15 cellular contexts compared by ENCODE assay signal in genomic region chr22:49423125-49423650, GRCh38.
A peak's percentile ranks its signal among the peaks of the same experiment; 100 is the strongest.
DNase-seq lines count a peak whose midpoint lies in the region; ATAC-seq and TF ChIP-seq lines count a peak whose summit lies in the region.
"Had no signal": no experiment of that assay in that cellular context is flagged by ENCODE, and none has a peak within 500 bp of the region (broad histone marks: within the 10 kb centered on the region; RNA-seq: fewer than 3 reads in every experiment).

No MANE protein-coding gene starts in this region.

- H3K9me3 ChIP-seq in H9 (ENCODE audit: control insufficient read depth, low read depth, low read length) (no peaks in the 10 kb centered on the region), MM.1S (replicated peaks; ENCODE audit: insufficient read depth, low read length) (no peaks in the 10 kb centered on the region), trophoblast cell (ENCODE audit: insufficient read depth, low read depth, low read length) (peaks cover 9% of the 10 kb centered on the region), sigmoid colon (no peaks in the 10 kb centered on the region)

- H4K91ac ChIP-seq in H9 (ENCODE audit: insufficient read length, low read depth, low read length) (no peak overlapping the region), trophoblast cell (ENCODE audit: low read depth, low read length) (peak overlapping the region; percentile 1)

- H3K27me3 ChIP-seq in H9 (ENCODE audit: insufficient read depth, low read length) (no peaks in the 10 kb centered on the region), MM.1S (replicated peaks; ENCODE audit: insufficient read depth, low read length) (no peaks in the 10 kb centered on the region), trophoblast cell (ENCODE audit: insufficient read depth, low read length) (no peaks in the 10 kb centered on the region), sigmoid colon (peaks cover 0 to 35% (median 0%) of the 10 kb centered on the region in 3 donors)

- ATAC-seq in HG03139 (IDR thresholded peaks at IDR 0.05; ENCODE audit: unreplicated experiment) (no peak), GM18907 (IDR thresholded peaks at IDR 0.05; ENCODE audit: unreplicated experiment) (no peak)
- ATAC-seq: HCT116 had no signal

- intact Hi-C loops in sigmoid colon (cut with DNase I): no loop called here

- H3K4ac ChIP-seq in H9 (ENCODE audit: low read depth, low read length) (no peak overlapping the region), trophoblast cell (ENCODE audit: low read depth, low read length) (no peak overlapping the region)

- no peak overlapping the region for H3K14ac ChIP-seq in H9 (ENCODE audit: insufficient read depth, low read length)
- H3K14ac ChIP-seq in trophoblast cell (ENCODE audit: low read length): peak overlapping the region; percentile 1

- no peak overlapping the region for H2AK5ac ChIP-seq in H9 (ENCODE audit: insufficient read length, low read length)
- H2AK5ac ChIP-seq in trophoblast cell (ENCODE audit: low read length): no peak overlapping the region

- TF ChIP-seq POLR2A in sigmoid colon (IDR thresholded peaks at IDR 0.05): no peak

- H3K9me2 ChIP-seq in MM.1S (replicated peaks; ENCODE audit: insufficient read depth, low read length): no peaks in the 10 kb centered on the region

- DNase-seq in H9: no peak
- peak; percentile 55 for DNase-seq in MM.1S
- DNase-seq in mesenteric fat pad (ENCODE audit: low spot score): peak; percentile 77
- DNase-seq in trophoblast cell: no peak
- no peak for DNase-seq in sigmoid colon
- DNase-seq: C1 segment of cervical spinal cord; CD4-positive, alpha-beta memory T cell; DMS153; DMS79 treated with DMSO at 0.1 percent for 48 hours; EL had no signal

- peaks cover 21% of the 10 kb centered on the region for H3K27me3 Mint-ChIP-seq in H9 (ENCODE audit: low read depth)

- H3K9ac ChIP-seq in H9 (ENCODE audit: extremely low read depth, insufficient read length, low read length): no peak overlapping the region
- H3K9ac ChIP-seq in MM.1S (ENCODE audit: low read length): peak overlapping the region; percentile 30; the same call in 1 of the 2 replicates
- no peak overlapping the region for H3K9ac ChIP-seq in trophoblast cell (ENCODE audit: low read length)

- H3K4me1 ChIP-seq in H9 (ENCODE audit: insufficient read depth, low read length) (no peaks in the 10 kb centered on the region; the same call in 1 of the 2 replicates), MM.1S (ENCODE audit: low read length) (peaks cover 8% of the 10 kb centered on the region; the same call in 1 of the 2 replicates), trophoblast cell (ENCODE audit: control insufficient read depth in 1 of 2, insufficient read depth in 2 of 2, low read length in 2 of 2) (peaks cover 4 to 12% of the 10 kb centered on the region in 2 experiments), sigmoid colon (no peaks in the 10 kb centered on the region)

- H3K36me3 ChIP-seq in MM.1S (replicated peaks; ENCODE audit: insufficient read depth, low read length): no peaks in the 10 kb centered on the region
- H3K36me3 ChIP-seq in trophoblast cell (ENCODE audit: control insufficient read depth in 1 of 2, insufficient read depth in 2 of 2, low read length in 2 of 2): no peaks in the 10 kb centered on the region
- H3K36me3 ChIP-seq in sigmoid colon: no peaks in the 10 kb centered on the region

- TF ChIP-seq EP300 in sigmoid colon (IDR thresholded peaks at IDR 0.05): no peak

- no peaks in the 10 kb centered on the region for H3F3A ChIP-seq in MM.1S (ENCODE audit: insufficient read depth, low read length)

- H4K5ac ChIP-seq in H9 (ENCODE audit: insufficient read length, low read depth, low read length): no peak overlapping the region

- peaks cover 2 to 7% of the 10 kb centered on the region in 2 experiments; a peak in 2 of 4 replicates for H3K4me1 Mint-ChIP-seq in H9
- H3K4me1 Mint-ChIP-seq: B cell; CD4-positive, alpha-beta memory T cell had no signal

- TF ChIP-seq CTCF in H9 (conservative IDR thresholded peaks at IDR 0.05) (no peak), MM.1S (IDR thresholded peaks at IDR 0.05; ENCODE audit: low read length) (no peak), sigmoid colon (IDR thresholded peaks at IDR 0.05) (no peak)

- no peak overlapping the region for H3K56ac ChIP-seq in H9 (ENCODE audit: insufficient read length, low read depth, low read length)

- H3K79me2 ChIP-seq in H9 (ENCODE audit: insufficient read depth, low read length) (no peaks in the 10 kb centered on the region), MM.1S (ENCODE audit: low read length) (no peaks in the 10 kb centered on the region), trophoblast cell (ENCODE audit: control insufficient read depth, insufficient read depth, low read length, poor library complexity) (peaks cover 2% of the 10 kb centered on the region)

- WGBS in H9 (ENCODE audit: extremely low coverage, insufficient read length, low lambda C conversion rate): no CpG with 5 or more reads among the region's 17 CpGs
- no CpG with 5 or more reads among the region's 17 CpGs for WGBS in trophoblast cell (ENCODE audit: extremely low coverage, insufficient coverage, insufficient read length)
- 76 to 87% methylated on average over 17 of the region's 17 CpGs for WGBS in sigmoid colon, 2 donors

- no peak overlapping the region; the same call in 1 of the 2 replicates for H3K4me3 ChIP-seq in MM.1S (ENCODE audit: low read length)
- H3K4me3 ChIP-seq in trophoblast cell (ENCODE audit: low read depth, low read length): peak overlapping the region; percentile 29
- no peak overlapping the region for H3K4me3 ChIP-seq in sigmoid colon

- H3K9me3 Mint-ChIP-seq in H9: no peaks in the 10 kb centered on the region

- H4K20me1 ChIP-seq in H9 (ENCODE audit: control insufficient read depth, insufficient read depth, insufficient read length): no peaks in the 10 kb centered on the region
- H4K20me1 ChIP-seq in MM.1S (ENCODE audit: insufficient read depth, low read length): no peaks in the 10 kb centered on the region

- no peak overlapping the region; a peak in 1 of 7 replicates for H3K27ac Mint-ChIP-seq in H9
- H3K27ac Mint-ChIP-seq: B cell had no signal

- H3K23ac ChIP-seq in H9 (ENCODE audit: insufficient read length, low read depth, low read length) (no peak overlapping the region), trophoblast cell (ENCODE audit: low read length) (peak overlapping the region; percentile 89)

- no peak overlapping the region for H4K12ac ChIP-seq in trophoblast cell (ENCODE audit: low read depth, low read length)

- H2BK15ac ChIP-seq in H9 (ENCODE audit: low read depth, low read length): no peak overlapping the region

- no peaks in the 10 kb centered on the region for H3K36me3 Mint-ChIP-seq in H9 (ENCODE audit: insufficient read depth in 1 of 3, low read depth in 3 of 3)
- H3K36me3 Mint-ChIP-seq: CD4-positive, alpha-beta memory T cell had no signal

- H2BK120ac ChIP-seq in H9 (ENCODE audit: low read depth, low read length, poor library complexity, severe bottlenecking) (no peak overlapping the region), trophoblast cell (ENCODE audit: insufficient read depth, low read length, poor library complexity) (peak overlapping the region; percentile 33)

- H3K27ac ChIP-seq in H9 (ENCODE audit: insufficient read length, low read depth, low read length) (no peak overlapping the region), MM.1S (ENCODE audit: low read length) (peak overlapping the region; percentile 51; the same call in 1 of the 2 replicates), trophoblast cell (ENCODE audit: low read depth, low read length) (peak overlapping the region; percentile 32), sigmoid colon (no peak overlapping the region)
- H3K27ac ChIP-seq: HL-60 had no signal

- H2BK5ac ChIP-seq in H9 (ENCODE audit: insufficient read length, low read length): no peak overlapping the region
- no peak overlapping the region for H2BK5ac ChIP-seq in trophoblast cell (ENCODE audit: low read depth, low read length, poor library complexity)

- H3K79me1 ChIP-seq in H9 (ENCODE audit: insufficient read depth, low read depth, low read length, poor library complexity, severe bottlenecking): no peaks in the 10 kb centered on the region
- no peaks in the 10 kb centered on the region for H3K79me1 ChIP-seq in trophoblast cell (ENCODE audit: low read length)

- H3K4me2 ChIP-seq in H9 (ENCODE audit: insufficient read depth, insufficient read length, low read length) (no peak overlapping the region), MM.1S (ENCODE audit: low read depth, low read length) (peak overlapping the region; percentile 46; the same call in 1 of the 2 replicates), trophoblast cell (ENCODE audit: low read length) (no peak overlapping the region)

- no peak overlapping the region for H3T11ph ChIP-seq in H9 (ENCODE audit: low read length)

- H3K18ac ChIP-seq in H9 (ENCODE audit: insufficient read length, low read depth, low read length) (peak overlapping the region; percentile 32), trophoblast cell (ENCODE audit: low read length) (no peak overlapping the region)

- no peak overlapping the region for H2BK20ac ChIP-seq in H9 (ENCODE audit: low read depth, low read length, poor library complexity, severe bottlenecking)

- no peak overlapping the region for H4K8ac ChIP-seq in H9 (replicated peaks; ENCODE audit: insufficient read length, low read depth, low read length)
- peak overlapping the region; percentile 7 for H4K8ac ChIP-seq in trophoblast cell (ENCODE audit: low read depth, low read length)

- H3K23me2 ChIP-seq in H9 (ENCODE audit: insufficient read length, low read depth, low read length, poor library complexity, severe bottlenecking): peaks cover 3% of the 10 kb centered on the region

- H2BK12ac ChIP-seq in H9 (ENCODE audit: insufficient read length, low read depth, low read length) (no peak overlapping the region), trophoblast cell (ENCODE audit: low read length) (peak overlapping the region; percentile 55)

- H2AFZ ChIP-seq in H9 (ENCODE audit: low read length) (no peak overlapping the region), MM.1S (ENCODE audit: low read length) (peak overlapping the region; percentile 37; the same call in 1 of the 2 replicates), trophoblast cell (ENCODE audit: insufficient read depth, low read length, poor library complexity) (no peak overlapping the region)

- no peak overlapping the region for H3K4me3 Mint-ChIP-seq in H9
- H3K4me3 Mint-ChIP-seq: B cell; CD4-positive, alpha-beta memory T cell had no signal

Comparison
In these comparisons a context has a peak if more than half of its experiments do, and no peak if none do; other contexts are left out.
1. DNase-seq: peak in MM.1S (single experiment) and mesenteric fat pad (single experiment); none in H9 (single experiment), trophoblast cell (0 of 2) and sigmoid colon (single experiment).
2. H3K27ac ChIP-seq: peak in MM.1S (single experiment) and trophoblast cell (single experiment); none in H9 (single experiment) and sigmoid colon (0 of 4).